8 cellular contexts compared by ENCODE assay signal in the genomic region with DNA sequence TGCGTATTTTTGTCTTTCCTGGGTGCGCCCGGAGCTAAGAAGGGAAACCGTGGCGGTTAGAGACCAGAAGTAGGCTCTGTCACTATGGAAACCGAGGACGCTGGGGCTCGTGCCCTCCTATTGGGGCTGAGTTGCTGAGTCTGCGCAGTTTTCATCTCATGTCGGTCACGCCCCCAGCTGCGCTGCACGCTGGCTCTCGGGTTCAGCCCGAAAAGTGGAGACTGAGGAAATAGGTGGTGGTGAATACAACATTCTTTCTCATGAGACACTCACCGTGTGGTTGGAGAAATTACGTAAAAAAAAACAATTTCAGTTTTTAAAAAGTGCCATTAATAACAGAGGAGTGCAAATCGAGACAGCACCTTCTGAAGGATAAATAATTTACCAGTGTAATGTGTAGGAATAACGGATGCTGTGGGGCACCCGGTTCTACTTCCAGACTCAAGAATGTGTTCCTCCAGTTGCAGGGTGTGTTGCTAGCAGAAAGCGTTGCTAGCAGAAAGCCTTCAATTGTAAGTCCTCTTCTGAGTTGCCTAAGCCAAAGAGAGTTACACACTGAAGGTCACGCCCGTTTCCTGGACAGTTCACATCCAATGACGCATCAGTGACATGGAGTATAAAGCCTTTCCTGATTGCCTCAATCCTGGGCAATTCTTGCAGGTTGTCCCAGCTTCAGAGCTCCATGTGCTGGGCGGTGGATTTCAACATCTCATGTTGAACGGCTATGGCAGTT. TPM values are rescaled to one million over a fixed set of nuclear protein-coding genes. Genes with fewer than 3 reads are reported as not detected.
A peak's percentile ranks its signal among the peaks of the same experiment; 100 is the strongest.
DNase-seq lines count a peak whose midpoint lies in the region; ATAC-seq and TF ChIP-seq lines count a peak whose summit lies in the region.

No MANE protein-coding gene starts in this region.

- H3K27me3 Mint-ChIP-seq in H9 (ENCODE audit: low read depth) (peaks cover 69% of the 10 kb centered on the region), neural progenitor cell (ENCODE audit: insufficient read depth, low read depth) (peaks cover 8% of the 10 kb centered on the region)
- peaks cover 11% of the 10 kb centered on the region for H3K27me3 Mint-ChIP-seq in stimulated activated naive CD8-positive, alpha-beta T cell treated with anti-CD3 and anti-CD28 coated beads, Interleukin-15, amount 100 ng/mL, for 72 hours

- DNase-seq in Daoy (ENCODE audit: low read depth) (peak; percentile 87), H9 (peak; percentile 90), M059J (ENCODE audit: low read depth) (peak; percentile 91), RWPE1 (ENCODE audit: low spot score) (peak; percentile 82), foreskin fibroblast (peak; percentile 89 to 96), neural progenitor cell (ENCODE audit: low spot score) (peak; percentile 96)
- DNase-seq in activated effector memory CD4-positive, alpha-beta T cell treated with anti-CD3 and anti-CD28 coated beads, Interleukin-2, amount 50 U/mL, for 16 hours, result peak; percentile 95
- peak; percentile 79 to 89 for DNase-seq in stimulated activated naive CD8-positive, alpha-beta T cell treated with anti-CD3 and anti-CD28 coated beads, Interleukin-15, amount 100 ng/mL, for 72 hours

- no peaks in the 10 kb centered on the region for H3F3A ChIP-seq in neural progenitor cell (ENCODE audit: low read depth)

- H3K4me1 ChIP-seq in H9 (ENCODE audit: insufficient read depth, low read length) (no peaks in the 10 kb centered on the region), neural progenitor cell (no peaks in the 10 kb centered on the region)

- H3K27ac Mint-ChIP-seq in H9, result no peak overlapping the region
- H3K27ac Mint-ChIP-seq in neural progenitor cell, result no peak overlapping the region
- peak overlapping the region in 1 of 2 donors; percentile 82 for H3K27ac Mint-ChIP-seq in stimulated activated naive CD8-positive, alpha-beta T cell treated with anti-CD3 and anti-CD28 coated beads, Interleukin-15, amount 100 ng/mL, for 72 hours

- peaks cover 4 to 6% of the 10 kb centered on the region in 2 experiments; a peak in 3 of 4 replicates for H3K4me1 Mint-ChIP-seq in H9
- H3K4me1 Mint-ChIP-seq in neural progenitor cell, result no peaks in the 10 kb centered on the region
- peaks cover 21% of the 10 kb centered on the region for H3K4me1 Mint-ChIP-seq in stimulated activated naive CD8-positive, alpha-beta T cell treated with anti-CD3 and anti-CD28 coated beads, Interleukin-15, amount 100 ng/mL, for 72 hours

- H3K4me2 ChIP-seq in H9 (ENCODE audit: insufficient read depth, insufficient read length, low read length) (peak overlapping the region; percentile 71), neural progenitor cell (peak overlapping the region; percentile 79)

- H3K9ac ChIP-seq in H9 (ENCODE audit: extremely low read depth, insufficient read length, low read length) (no peak overlapping the region), neural progenitor cell (no peak overlapping the region)

- H3K4me3 Mint-ChIP-seq in H9 (peak overlapping the region; percentile 67 to 74), neural progenitor cell (peak overlapping the region; percentile 80)
- H3K4me3 Mint-ChIP-seq in stimulated activated naive CD8-positive, alpha-beta T cell treated with anti-CD3 and anti-CD28 coated beads, Interleukin-15, amount 100 ng/mL, for 72 hours, result peak overlapping the region; percentile 88 to 92

- H2BK15ac ChIP-seq in H9 (ENCODE audit: low read depth, low read length), result no peak overlapping the region

- no peak overlapping the region for H2AK5ac ChIP-seq in H9 (ENCODE audit: insufficient read length, low read length)

- CTCF ChIA-PET in RWPE1 (lab: Yijun Ruan, JAX), result interaction anchor here (0.7 kb wide), 1 partner anchor 29 kb away, joined by 4 read pairs; no protein-coding TSS in a partner anchor

- H4K20me1 ChIP-seq in H9 (ENCODE audit: control insufficient read depth, insufficient read depth, insufficient read length) (no peaks in the 10 kb centered on the region), neural progenitor cell (ENCODE audit: low read depth) (no peaks in the 10 kb centered on the region)

- no peak overlapping the region for H4K91ac ChIP-seq in H9 (ENCODE audit: insufficient read length, low read depth, low read length)

- TF ChIP-seq CTCF in H9 (conservative IDR thresholded peaks at IDR 0.05) (no peak), RWPE1 (conservative IDR thresholded peaks at IDR 0.05; ENCODE audit: low read depth) (no peak), foreskin fibroblast (IDR thresholded peaks at IDR 0.05; ENCODE audit: low read depth, low read length) (no peak), neural progenitor cell (IDR thresholded peaks at IDR 0.05) (no peak)

- H3K4ac ChIP-seq in H9 (ENCODE audit: low read depth, low read length), result no peak overlapping the region

- H3K79me1 ChIP-seq in H9 (ENCODE audit: insufficient read depth, low read depth, low read length, poor library complexity, severe bottlenecking), result no peaks in the 10 kb centered on the region

- H2BK12ac ChIP-seq in H9 (ENCODE audit: insufficient read length, low read depth, low read length), result no peak overlapping the region

- whole genome bisulfite sequencing in H9 (ENCODE audit: extremely low coverage, insufficient read length, low lambda C conversion rate), result no CpG with 5 or more reads among the region's 26 CpGs

- H4K8ac ChIP-seq in H9 (replicated peaks; ENCODE audit: insufficient read length, low read depth, low read length), result no peak overlapping the region

- H3T11ph ChIP-seq in H9 (ENCODE audit: low read length), result no peak overlapping the region

- no peak overlapping the region for H3K18ac ChIP-seq in H9 (ENCODE audit: insufficient read length, low read depth, low read length)

- H3K4me3 ChIP-seq in foreskin fibroblast (ENCODE audit: low read depth in 1 of 2, low read length in 2 of 2), result peak overlapping the region; percentile 48 to 72
- H3K4me3 ChIP-seq in neural progenitor cell, result peak overlapping the region; percentile 60

- POLR2A ChIA-PET in RWPE1 (lab: Yijun Ruan, JAX; ENCODE audit: low non-redundant PET), result interaction anchor here (0.5 kb wide), 1 partner anchor 54 kb away, joined by 5 read pairs; no protein-coding TSS in a partner anchor

- no peak overlapping the region for H3K14ac ChIP-seq in H9 (ENCODE audit: insufficient read depth, low read length)

- H2AFZ ChIP-seq in H9 (ENCODE audit: low read length) (no peak overlapping the region), neural progenitor cell (replicated peaks) (peak overlapping the region; percentile 80)

- H3K56ac ChIP-seq in H9 (ENCODE audit: insufficient read length, low read depth, low read length), result no peak overlapping the region

- H3K9me3 Mint-ChIP-seq in H9 (peaks cover 4 to 7% of the 10 kb centered on the region in 2 experiments; a peak in 4 of 5 replicates), neural progenitor cell (peaks cover 7% of the 10 kb centered on the region)
- no peaks in the 10 kb centered on the region for H3K9me3 Mint-ChIP-seq in stimulated activated naive CD8-positive, alpha-beta T cell treated with anti-CD3 and anti-CD28 coated beads, Interleukin-15, amount 100 ng/mL, for 72 hours

- H3K27me3 ChIP-seq in H9 (ENCODE audit: insufficient read depth, low read length) (no peaks in the 10 kb centered on the region; the same call in 1 of the 2 replicates), neural progenitor cell (peaks cover 81% of the 10 kb centered on the region)

- no peak overlapping the region for H3K27ac ChIP-seq in H9 (ENCODE audit: insufficient read length, low read depth, low read length)
- H3K27ac ChIP-seq in RWPE1, result peak overlapping the region; percentile 81
- H3K27ac ChIP-seq in neural progenitor cell, result no peak overlapping the region

- no peak overlapping the region for H4K5ac ChIP-seq in H9 (ENCODE audit: insufficient read length, low read depth, low read length)

- no peak overlapping the region for H2BK120ac ChIP-seq in H9 (ENCODE audit: low read depth, low read length, poor library complexity, severe bottlenecking)

- no peak overlapping the region for H2BK5ac ChIP-seq in H9 (ENCODE audit: insufficient read length, low read length)

- no peaks in the 10 kb centered on the region for H3K36me3 ChIP-seq in neural progenitor cell

- no peaks in the 10 kb centered on the region for H3K36me3 Mint-ChIP-seq in H9 (ENCODE audit: insufficient read depth in 1 of 3, low read depth in 3 of 3)
- H3K36me3 Mint-ChIP-seq in neural progenitor cell, result no peaks in the 10 kb centered on the region

- H2BK20ac ChIP-seq in H9 (ENCODE audit: low read depth, low read length, poor library complexity, severe bottlenecking), result no peak overlapping the region

- H3K9me3 ChIP-seq in H9 (ENCODE audit: control insufficient read depth, low read depth, low read length) (no peaks in the 10 kb centered on the region), neural progenitor cell (ENCODE audit: low read depth) (peaks cover 8% of the 10 kb centered on the region)

- no peaks in the 10 kb centered on the region for H3K23me2 ChIP-seq in H9 (ENCODE audit: insufficient read length, low read depth, low read length, poor library complexity, severe bottlenecking)

- ATAC-seq in stimulated activated naive CD8-positive, alpha-beta T cell treated with anti-CD3 and anti-CD28 coated beads, Interleukin-15, amount 100 ng/mL, for 72 hours, result peak; percentile 100

- H3K79me2 ChIP-seq in H9 (ENCODE audit: insufficient read depth, low read length), result no peaks in the 10 kb centered on the region
- H3K79me2 ChIP-seq in neural progenitor cell (ENCODE audit: low read depth), result no peaks in the 10 kb centered on the region

- H3K23ac ChIP-seq in H9 (ENCODE audit: insufficient read length, low read depth, low read length), result no peak overlapping the region

RNA-seq across cellular contexts. Expression of a gene that starts 20.4 kb away (rescaled TPM):
- total RNA-seq in Daoy (2014; rRNA removed; shearing (Covaris generic)), result 35.6 and 36.1 TPM in 2 replicates
- 95.9 and 96.3 TPM in 2 replicates for total RNA-seq in H9 (2021)
- total RNA-seq in M059J (2014; rRNA removed; shearing (Covaris generic)), result 19.0 and 32.4 TPM in 2 replicates
- total RNA-seq in neural progenitor cell (ENCODE audit: low replicate concordance), result 35.0 and 52.9 TPM in 2 replicates

RNA-seq across cellular contexts. Expression of a gene that starts 26.6 kb away (rescaled TPM):
- total RNA-seq in Daoy (2014; rRNA removed; shearing (Covaris generic)), result 41.0 and 50.5 TPM in 2 replicates
- total RNA-seq in H9 (2021) (57.2 and 58.1 TPM in 2 replicates), neural progenitor cell (ENCODE audit: low replicate concordance) (32.7 and 58.8 TPM in 2 replicates)
- 64.0 and 64.1 TPM in 2 replicates for total RNA-seq in M059J (2014; rRNA removed; shearing (Covaris generic))

RNA-seq across cellular contexts. Expression of a gene that starts 41.6 kb away (rescaled TPM):
- total RNA-seq in Daoy (2014; rRNA removed; shearing (Covaris generic)), result 0.06 and 4.3 TPM in 2 replicates
- total RNA-seq in H9 (2021) (0.15 and 0.22 TPM in 2 replicates), neural progenitor cell (ENCODE audit: low replicate concordance) (0.36 and 0.74 TPM in 2 replicates)
- 0.15 TPM in 1 of 2 replicates, not detected in the other for total RNA-seq in M059J (2014; rRNA removed; shearing (Covaris generic))
